1 cellular context compared by ENCODE assay signal in the genomic region with DNA sequence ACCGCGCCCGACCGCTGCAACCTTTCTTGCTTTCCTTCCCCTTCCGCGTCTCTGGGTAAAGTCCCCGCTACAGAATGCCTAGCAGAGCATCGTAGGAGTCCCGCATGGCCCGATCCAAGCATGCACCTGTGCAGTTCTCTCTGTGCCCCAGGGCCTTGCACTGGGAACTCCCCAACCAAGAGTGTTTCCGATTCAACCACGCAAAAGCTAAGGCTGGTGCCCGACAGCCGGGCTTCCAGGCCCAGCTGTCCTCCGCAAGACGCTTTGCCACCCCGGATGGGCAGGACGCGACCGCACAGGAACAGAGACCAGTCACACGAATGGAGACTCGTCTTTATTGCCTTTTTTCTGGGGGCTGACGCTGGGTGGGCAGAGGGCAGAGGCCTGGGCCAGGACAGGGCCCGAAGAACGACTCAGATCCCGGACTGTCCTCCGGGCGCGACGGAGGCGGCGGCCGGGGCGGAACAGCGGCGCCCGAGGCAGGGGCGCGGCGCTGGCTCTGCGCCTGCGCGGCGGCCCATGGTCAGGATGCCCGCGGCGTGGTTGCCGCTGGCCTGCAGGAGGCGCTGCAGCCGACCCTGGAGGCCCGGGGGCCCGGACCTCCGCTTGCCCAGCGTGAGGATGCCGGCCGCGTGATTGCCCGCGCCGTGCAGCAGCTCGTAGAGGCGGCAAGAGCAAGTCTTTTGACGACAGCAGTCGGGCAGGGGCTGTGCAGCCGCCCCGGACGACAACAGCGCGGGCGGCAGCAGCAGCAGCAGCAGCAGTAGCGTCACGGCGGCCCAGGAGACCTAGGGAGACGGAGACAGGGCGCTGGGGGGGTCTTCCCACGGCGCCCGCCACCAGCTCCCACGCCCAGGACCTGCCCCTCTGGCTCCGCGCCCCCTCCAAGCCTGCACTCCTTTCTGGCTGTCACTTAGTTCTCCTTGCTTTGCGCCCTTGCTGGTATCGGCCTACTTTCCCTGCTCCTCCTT.
TF ChIP-seq lines count a peak whose summit lies in the region.

No MANE protein-coding gene starts in this region.

TF ChIP-seq in H1, 55 proteins besides CTCF, POLR2A, EP300 and RAD21:
- TF ChIP-seq SUZ12 (IDR thresholded peaks at IDR 0.05; ENCODE audit: low read length) (no peak), NRF1 (IDR thresholded peaks at IDR 0.05; ENCODE audit: low read depth, low read length) (peak; percentile 85), JUN (IDR thresholded peaks at IDR 0.05; ENCODE audit: low read depth, low read length) (no peak), YY1 (IDR thresholded peaks at IDR 0.05; ENCODE audit: low read depth, low read length) (0 out of 2 replicates have a peak, but pooled peaks have one; percentile 38), POU5F1 (IDR thresholded peaks at IDR 0.05; ENCODE audit: low read depth, low read length) (no peak), TCF12 (IDR thresholded peaks at IDR 0.05; ENCODE audit: low read depth, low read length) (no peak), CREB1 (IDR thresholded peaks at IDR 0.05) (peak; percentile 54), GTF2F1 (IDR thresholded peaks at IDR 0.05; ENCODE audit: borderline replicate concordance, low read depth, low read length) (no peak; the same call in 1 of the 2 replicates), NANOG (IDR thresholded peaks at IDR 0.05; ENCODE audit: insufficient read depth, low read depth, low read length, poor library complexity, severe bottlenecking) (peak; percentile 57), POLR2AphosphoS5 (IDR thresholded peaks at IDR 0.05; ENCODE audit: low read depth, low read length) (no peak), CHD7 (IDR thresholded peaks at IDR 0.05; ENCODE audit: insufficient replicate concordance, low read length) (no peak), SIN3A (conservative IDR thresholded peaks at IDR 0.05 in 1 of 2, IDR thresholded peaks at IDR 0.05 in 1 of 2; ENCODE audit: low read depth in 1 of 2, low read length in 2 of 2) (peak in 1 of 2 experiments; percentile 8; a peak in 2 of 4 replicates), CHD2 (IDR thresholded peaks at IDR 0.05; ENCODE audit: low read length) (no peak), CEBPB (IDR thresholded peaks at IDR 0.05; ENCODE audit: low read depth, low read length) (no peak), SP1 (IDR thresholded peaks at IDR 0.05; ENCODE audit: low read depth, low read length) (0 out of 2 replicates have a peak, but pooled peaks have one; percentile 11), CTBP2 (IDR thresholded peaks at IDR 0.05; ENCODE audit: borderline replicate concordance, insufficient read depth, insufficient read length, low read length) (peak; percentile 72), GABPA (IDR thresholded peaks at IDR 0.05; ENCODE audit: borderline replicate concordance, insufficient read depth, low read length) (peak; percentile 75; the same call in 1 of the 2 replicates), KDM4A (IDR thresholded peaks at IDR 0.05; ENCODE audit: low read depth, low read length, severe bottlenecking) (no peak), RNF2 (IDR thresholded peaks at IDR 0.05; ENCODE audit: borderline replicate concordance, low read depth, low read length, missing control alignments, poor library complexity, severe bottlenecking) (peak; percentile 52), ZNF274 (IDR thresholded peaks at IDR 0.05; ENCODE audit: borderline replicate concordance, extremely low read depth, low read length) (no peak), KDM1A (IDR thresholded peaks at IDR 0.05; ENCODE audit: borderline replicate concordance, low read length) (no peak), SP4 (IDR thresholded peaks at IDR 0.05; ENCODE audit: low read length) (no peak), PHF8 (conservative IDR thresholded peaks at IDR 0.05; ENCODE audit: low read depth, low read length) (peak; percentile 33; the same call in 1 of the 2 replicates), SIX5 (IDR thresholded peaks at IDR 0.05; ENCODE audit: low read depth, low read length) (no peak), ASH2L (IDR thresholded peaks at IDR 0.05; ENCODE audit: low read length) (peak; percentile 43), TBP (IDR thresholded peaks at IDR 0.05; ENCODE audit: low read depth, low read length) (peak; percentile 25; the same call in 1 of the 2 replicates), BRCA1 (IDR thresholded peaks at IDR 0.05; ENCODE audit: low read depth, low read length) (no peak), EZH2 (IDR thresholded peaks at IDR 0.05; ENCODE audit: low read depth, low read length, severe bottlenecking) (peak; percentile 25), CBX5 (IDR thresholded peaks at IDR 0.05; ENCODE audit: low read depth, low read length) (no peak), FOSL1 (IDR thresholded peaks at IDR 0.05; ENCODE audit: insufficient read depth, low read depth, low read length) (no peak), TAF7 (optimal IDR thresholded peaks at IDR 0.05; ENCODE audit: borderline replicate concordance, low read depth, low read length) (peak; percentile 27), USF2 (IDR thresholded peaks at IDR 0.05; ENCODE audit: low read length) (peak; percentile 30; the same call in 1 of the 2 replicates), TAF1 (IDR thresholded peaks at IDR 0.05; ENCODE audit: low read depth, low read length) (0 out of 2 replicates have a peak, but pooled peaks have one; percentile 18), MAX (IDR thresholded peaks at IDR 0.05) (peak; percentile 100), HDAC2 (IDR thresholded peaks at IDR 0.05; ENCODE audit: borderline replicate concordance in 1 of 2, low read depth in 2 of 2, low read length in 2 of 2) (peak in 1 of 2 experiments; percentile 53; a peak in 2 of 4 replicates)
- TF ChIP-seq, protein P1, sequence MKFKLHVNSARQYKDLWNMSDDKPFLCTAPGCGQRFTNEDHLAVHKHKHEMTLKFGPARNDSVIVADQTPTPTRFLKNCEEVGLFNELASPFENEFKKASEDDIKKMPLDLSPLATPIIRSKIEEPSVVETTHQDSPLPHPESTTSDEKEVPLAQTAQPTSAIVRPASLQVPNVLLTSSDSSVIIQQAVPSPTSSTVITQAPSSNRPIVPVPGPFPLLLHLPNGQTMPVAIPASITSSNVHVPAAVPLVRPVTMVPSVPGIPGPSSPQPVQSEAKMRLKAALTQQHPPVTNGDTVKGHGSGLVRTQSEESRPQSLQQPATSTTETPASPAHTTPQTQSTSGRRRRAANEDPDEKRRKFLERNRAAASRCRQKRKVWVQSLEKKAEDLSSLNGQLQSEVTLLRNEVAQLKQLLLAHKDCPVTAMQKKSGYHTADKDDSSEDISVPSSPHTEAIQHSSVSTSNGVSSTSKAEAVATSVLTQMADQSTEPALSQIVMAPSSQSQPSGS (IDR thresholded peaks at IDR 0.05; ENCODE audit: low read length), result 0 out of 2 replicates have a peak, but pooled peaks have one; percentile 18
- TF ChIP-seq, protein P2, sequence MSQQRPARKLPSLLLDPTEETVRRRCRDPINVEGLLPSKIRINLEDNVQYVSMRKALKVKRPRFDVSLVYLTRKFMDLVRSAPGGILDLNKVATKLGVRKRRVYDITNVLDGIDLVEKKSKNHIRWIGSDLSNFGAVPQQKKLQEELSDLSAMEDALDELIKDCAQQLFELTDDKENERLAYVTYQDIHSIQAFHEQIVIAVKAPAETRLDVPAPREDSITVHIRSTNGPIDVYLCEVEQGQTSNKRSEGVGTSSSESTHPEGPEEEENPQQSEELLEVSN (IDR thresholded peaks at IDR 0.05), result peak; percentile 100
